3 cellular contexts compared by ENCODE assay signal in the genomic region with DNA sequence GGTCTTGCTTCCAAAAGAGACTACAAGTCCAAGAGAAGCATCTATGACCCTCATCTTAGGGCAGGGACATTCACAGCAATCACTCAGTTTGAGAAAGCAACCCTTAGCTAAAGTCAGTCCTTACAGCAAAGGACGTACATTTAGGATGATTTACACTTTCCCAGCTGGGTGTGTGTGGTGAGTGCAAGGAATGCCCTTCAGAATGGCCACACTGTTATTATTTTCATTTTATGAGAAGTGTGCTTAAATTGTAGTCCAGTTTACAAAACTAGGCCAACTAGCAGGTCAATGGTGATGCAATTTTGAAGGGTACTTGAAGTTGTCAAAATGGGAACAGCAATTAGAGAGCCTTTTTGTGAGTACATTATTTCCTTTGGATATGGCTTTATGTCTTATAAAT.
TF ChIP-seq lines count a peak whose summit lies in the region.

No MANE protein-coding gene starts in this region.

TF ChIP-seq in IMR-90, 13 proteins besides CTCF, POLR2A, EP300 and RAD21:
- no peak for TF ChIP-seq MAZ (IDR thresholded peaks at IDR 0.05; ENCODE audit: borderline replicate concordance, low read depth, low read length)
- no peak for TF ChIP-seq CHD1 (IDR thresholded peaks at IDR 0.05; ENCODE audit: low read depth, low read length)
- TF ChIP-seq MXI1 (IDR thresholded peaks at IDR 0.05; ENCODE audit: borderline replicate concordance, low read depth, low read length): no peak
- no peak for TF ChIP-seq NFE2L2 (IDR thresholded peaks at IDR 0.05; ENCODE audit: low read depth, low read length)
- TF ChIP-seq, protein P1, sequence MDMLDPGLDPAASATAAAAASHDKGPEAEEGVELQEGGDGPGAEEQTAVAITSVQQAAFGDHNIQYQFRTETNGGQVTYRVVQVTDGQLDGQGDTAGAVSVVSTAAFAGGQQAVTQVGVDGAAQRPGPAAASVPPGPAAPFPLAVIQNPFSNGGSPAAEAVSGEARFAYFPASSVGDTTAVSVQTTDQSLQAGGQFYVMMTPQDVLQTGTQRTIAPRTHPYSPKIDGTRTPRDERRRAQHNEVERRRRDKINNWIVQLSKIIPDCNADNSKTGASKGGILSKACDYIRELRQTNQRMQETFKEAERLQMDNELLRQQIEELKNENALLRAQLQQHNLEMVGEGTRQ (IDR thresholded peaks at IDR 0.05; ENCODE audit: low read depth, low read length): no peak

TF ChIP-seq in K562, 482 proteins besides CTCF, POLR2A, EP300 and RAD21:
- TF ChIP-seq TARDBP (IDR thresholded peaks at IDR 0.05): no peak
- TF ChIP-seq ATF3 (IDR thresholded peaks at IDR 0.05): peak; percentile 30; the same call in 1 of the 2 replicates
- no peak for TF ChIP-seq ATF3 (CRISPR knock-in tag; conservative IDR thresholded peaks at IDR 0.05)

TF ChIP-seq in GM12891, 5 proteins besides CTCF, POLR2A, EP300 and RAD21:
- TF ChIP-seq TAF1 (IDR thresholded peaks at IDR 0.05; ENCODE audit: low read depth, low read length): no peak
- no peak for TF ChIP-seq POU2F2 (IDR thresholded peaks at IDR 0.05; ENCODE audit: low read depth, low read length)
- no peak for TF ChIP-seq POLR2AphosphoS5 (IDR thresholded peaks at IDR 0.05; ENCODE audit: low read depth, low read length)
TF ChIP-seq in GM12891: peak in this region for 0.
